In genomic region chr7:41881313-41882130, GRCh38 we compare ENCODE assay signal across 9 cellular contexts.
DNase-seq lines count a peak whose midpoint lies in the region; ATAC-seq lines count a peak whose summit lies in the region.
"Had no signal": no experiment of that assay in that cellular context is flagged by ENCODE, and none has a peak within 500 bp of the region (broad histone marks: within the 10 kb centered on the region; RNA-seq: fewer than 3 reads in every experiment).

No MANE protein-coding gene starts in this region.

- peak; percentile 96 for ATAC-seq in GM21390 (IDR thresholded peaks at IDR 0.05; ENCODE audit: unreplicated experiment)

- peak; percentile 97 for DNase-seq in CD1c-positive myeloid dendritic cell (ENCODE audit: extremely low spot score)
- peak; percentile 85 for DNase-seq in KG1 (lab: John Stamatoyannopoulos, UW)
- DNase-seq in activated CD8-positive, alpha-beta memory T cell treated with anti-CD3 and anti-CD28 coated beads for 4 hours (ENCODE audit: low read depth in 2 of 2): peak; percentile 59 to 63
- DNase-seq in hippocampal formation (lab: John Stamatoyannopoulos, UW): peak; percentile 18 to 22
- DNase-seq in stimulated activated CD8-positive, alpha-beta memory T cell treated with anti-CD3 and anti-CD28 coated beads, Interleukin-4, amount 100 ng/mL, for 24 hours (ENCODE audit: low read depth): peak; percentile 72
- DNase-seq in 8988T: no peak
- no peak for DNase-seq in AG08395 (ENCODE audit: low spot score)
- DNase-seq: DND-41 had no signal

Comparison
In these comparisons a context has a peak if more than half of its experiments do, and no peak if none do; other contexts are left out.
1. DNase-seq: peak in CD1c-positive myeloid dendritic cell (single experiment), KG1 (single experiment), activated CD8-positive, alpha-beta memory T cell treated with anti-CD3 and anti-CD28 coated beads for 4 hours (2 of 2), hippocampal formation (2 of 2) and stimulated activated CD8-positive, alpha-beta memory T cell treated with anti-CD3 and anti-CD28 coated beads, Interleukin-4, amount 100 ng/mL, for 24 hours (single experiment); none in 8988T (single experiment) and AG08395 (single experiment).